In the genomic region with DNA sequence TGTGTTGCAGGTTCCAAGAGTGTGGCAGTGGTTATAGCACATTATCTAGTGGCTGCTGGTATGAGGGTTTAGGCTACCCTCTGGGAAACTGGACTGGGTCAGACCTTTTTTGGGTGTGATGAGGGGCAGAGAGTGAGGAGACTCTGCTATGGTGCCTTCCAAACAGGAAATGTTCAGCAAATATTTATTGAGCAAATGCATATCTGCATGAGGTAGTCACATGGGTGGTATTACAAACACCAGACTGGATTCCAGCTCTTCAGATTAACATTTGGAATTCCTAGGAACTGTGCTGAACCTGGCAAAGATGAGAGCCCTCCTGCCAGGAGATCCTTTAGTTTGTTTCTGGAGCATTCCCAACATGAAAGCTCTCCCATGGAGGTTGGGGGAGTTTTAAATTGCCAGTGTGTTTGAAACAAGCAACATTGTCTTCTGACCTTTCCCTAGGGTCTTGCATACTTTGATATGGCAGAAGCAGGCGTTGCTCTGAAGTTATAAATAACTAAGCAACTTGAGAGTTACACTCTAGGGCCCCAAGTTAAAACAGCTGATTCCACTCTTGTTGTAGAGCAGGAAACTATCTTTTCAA, we compare ENCODE assay signal across 12 cellular contexts.
A peak's percentile ranks its signal among the peaks of the same experiment; 100 is the strongest.
DNase-seq lines count a peak whose midpoint lies in the region; ATAC-seq and TF ChIP-seq lines count a peak whose summit lies in the region.
"Had no signal": no experiment of that assay in that cellular context is flagged by ENCODE, and none has a peak within 500 bp of the region (broad histone marks: within the 10 kb centered on the region; RNA-seq: fewer than 3 reads in every experiment).

No MANE protein-coding gene starts in this region.

- H3K27me3 ChIP-seq in heart left ventricle (no peaks in the 10 kb centered on the region), psoas muscle (ENCODE audit: insufficient read depth in 3 of 3, low read length in 2 of 3) (no peaks in the 10 kb centered on the region), thyroid gland (no peaks in the 10 kb centered on the region)

- in situ Hi-C loops in SK-MEL-5 (cut with HindIII; ENCODE audit: low pct_unique_long_range_greater_than_20kb, low sequenced_read_pairs): no loop called here

- ATAC-seq in heart left ventricle (peak; percentile 69 to 85 (median 74)), psoas muscle (peak; percentile 74 to 83 (median 80)), HG03280 (IDR thresholded peaks at IDR 0.05; ENCODE audit: unreplicated experiment) (no peak), GM18505 (IDR thresholded peaks at IDR 0.05; ENCODE audit: unreplicated experiment) (no peak), GM19035 (IDR thresholded peaks at IDR 0.05; ENCODE audit: unreplicated experiment) (no peak)
- ATAC-seq: T-cell had no signal

- intact Hi-C loops in heart left ventricle (cut with DNase I) (loop anchor here in 5 of 10 donors (1.0 to 5.0 kb wide), 5 partner anchors 36 to 51 kb away; no protein-coding TSS in a partner anchor), psoas muscle (cut with DNase I) (no loop called here), thyroid gland (cut with DNase I) (no loop called here)

- TF ChIP-seq POLR2A in heart left ventricle (IDR thresholded peaks at IDR 0.05) (no peak), GM18505 (IDR thresholded peaks at IDR 0.05; ENCODE audit: borderline replicate concordance, extremely low read depth, insufficient read depth, insufficient read length) (no peak), thyroid gland (IDR thresholded peaks at IDR 0.05) (no peak)

- H3K9me3 ChIP-seq in heart left ventricle: no peaks in the 10 kb centered on the region
- H3K9me3 ChIP-seq in psoas muscle: no peaks in the 10 kb centered on the region
- H3K9me3 ChIP-seq in thyroid gland: no peaks in the 10 kb centered on the region

- peak; percentile 3 for DNase-seq in DMS53 treated with DMSO at 0.1 percent for 48 hours (lab: John Stamatoyannopoulos, UW; ENCODE audit: unreplicated experiment)
- DNase-seq in SK-MEL-5 (ENCODE audit: low read depth, low spot score): peak; percentile 63
- peak in 1 of 5 donors; percentile 21 for DNase-seq in heart left ventricle
- no peak for DNase-seq in psoas muscle
- no peak for DNase-seq in thyroid gland
- DNase-seq: activated effector memory CD4-positive, alpha-beta T cell treated with anti-CD3 and anti-CD28 coated beads, Interleukin-2, amount 50 U/mL, for 16 hours; NCI-H1105; T-cell had no signal

- peak overlapping the region in 1 of 12 donors; percentile 16 for H3K4me3 ChIP-seq in heart left ventricle
- peak overlapping the region; percentile 29 for H3K4me3 ChIP-seq in psoas muscle
- no peak overlapping the region for H3K4me3 ChIP-seq in thyroid gland (replicated peaks in 1 of 3)
- H3K4me3 ChIP-seq: skin epidermis had no signal

- H3K36me3 ChIP-seq in heart left ventricle (no peaks in the 10 kb centered on the region), psoas muscle (ENCODE audit: insufficient read depth in 1 of 2, low read depth in 1 of 2) (no peaks in the 10 kb centered on the region), thyroid gland (no peaks in the 10 kb centered on the region)

- H3K27ac ChIP-seq in heart left ventricle (peak overlapping the region; percentile 54 to 90 (median 82)), psoas muscle (peak overlapping the region; percentile 81), thyroid gland (peak overlapping the region in 1 of 3 donors; percentile 30)

- 0 to 10% (median 7%) methylated on average over 1 of the region's 1 CpG for WGBS in heart left ventricle, 4 donors
- WGBS in psoas muscle, 3 donors: 4 to 9% (median 6%) methylated on average over 1 of the region's 1 CpG
- WGBS in thyroid gland, 2 donors: 5 to 11% methylated on average over 1 of the region's 1 CpG

- H3K4me1 ChIP-seq in heart left ventricle: peaks cover 0 to 74% (median 48%) of the 10 kb centered on the region in 12 donors
- peaks cover 41% of the 10 kb centered on the region for H3K4me1 ChIP-seq in psoas muscle
- H3K4me1 ChIP-seq in thyroid gland: peaks cover 26 to 29% of the 10 kb centered on the region in 2 donors

- TF ChIP-seq CTCF in heart left ventricle (IDR thresholded peaks at IDR 0.05): no peak
- TF ChIP-seq CTCF in psoas muscle (IDR thresholded peaks at IDR 0.05): no peak
- no peak for TF ChIP-seq CTCF in thyroid gland (IDR thresholded peaks at IDR 0.05)

Comparison
In these comparisons a context has a peak if more than half of its experiments do, and no peak if none do; other contexts are left out.
1. DNase-seq: peak in DMS53 treated with DMSO at 0.1 percent for 48 hours (single experiment) and SK-MEL-5 (single experiment); none in psoas muscle (0 of 2) and thyroid gland (0 of 2).
2. ATAC-seq: peak in heart left ventricle (4 of 4) and psoas muscle (4 of 4); none in HG03280 (single experiment), GM18505 (single experiment) and GM19035 (single experiment).